In the genomic region with DNA sequence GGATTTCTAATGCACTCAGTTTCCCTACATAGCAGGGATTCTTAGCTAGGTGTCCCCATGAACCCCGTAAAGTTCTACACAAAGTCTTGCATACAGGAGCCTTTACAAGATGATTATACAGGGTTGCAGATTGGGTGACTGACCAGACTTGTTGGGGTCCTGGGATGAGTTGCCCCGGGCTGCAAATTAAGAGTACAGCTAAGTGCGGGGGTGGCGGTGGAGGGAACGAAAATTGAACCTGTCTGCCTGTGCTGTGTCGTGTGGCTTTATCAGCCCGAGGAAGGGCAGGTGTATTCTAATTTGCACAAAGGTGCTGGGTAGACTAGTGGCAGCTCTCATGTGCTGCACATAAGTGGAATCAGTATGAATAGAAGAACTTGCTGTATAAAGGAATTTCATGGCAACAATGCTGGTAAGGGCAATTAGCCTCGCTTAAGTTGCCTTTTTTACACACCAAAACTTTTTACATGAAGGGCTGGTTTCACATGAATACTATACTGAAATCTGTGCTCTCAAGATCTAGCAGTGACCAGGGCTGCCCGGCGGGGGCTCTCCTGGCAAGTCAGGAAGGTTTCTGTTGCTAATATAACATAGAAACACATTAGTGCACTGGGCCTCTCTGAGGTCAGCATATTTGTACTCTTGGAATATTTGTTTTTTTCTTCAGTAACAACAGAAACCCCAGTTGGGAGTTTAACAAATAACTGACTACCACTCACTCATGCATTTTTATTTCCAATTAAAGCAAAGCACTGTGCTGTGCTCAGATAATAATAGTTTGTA, we compare ENCODE assay signal across 21 cellular contexts. TPM values are rescaled to one million over a fixed set of nuclear protein-coding genes. Genes with fewer than 3 reads are reported as not detected.
DNase-seq lines count a peak whose midpoint lies in the region; ATAC-seq, FAIRE-seq and TF ChIP-seq lines count a peak whose summit lies in the region.
"Had no signal": no experiment of that assay in that cellular context is flagged by ENCODE, and none has a peak within 500 bp of the region (broad histone marks: within the 10 kb centered on the region; RNA-seq: fewer than 3 reads in every experiment).

No MANE protein-coding gene starts in this region.

- peaks cover 31 to 44% of the 10 kb centered on the region in 2 experiments for H3K36me3 ChIP-seq in GM12878 (ENCODE audit: control insufficient read depth in 2 of 2, insufficient read depth in 2 of 2, low read length in 1 of 2)
- H3K36me3 ChIP-seq in body of pancreas (replicated peaks in 1 of 2; ENCODE audit: insufficient read depth in 1 of 2, low read depth in 2 of 2): peaks cover 10 to 41% of the 10 kb centered on the region in 2 donors
- H3K36me3 ChIP-seq: ovary had no signal

- TF ChIP-seq EP300 in GM12878 (IDR thresholded peaks at IDR 0.05; ENCODE audit: borderline replicate concordance in 1 of 2, control insufficient read depth in 1 of 2, low read depth in 2 of 2, low read length in 2 of 2): no peak

- no peaks in the 10 kb centered on the region for H4K20me1 ChIP-seq in GM12878 (ENCODE audit: control insufficient read depth, insufficient read depth)

- no peaks in the 10 kb centered on the region for H3K9me3 Mint-ChIP-seq in CD4-positive, alpha-beta T cell
- no peaks in the 10 kb centered on the region for H3K9me3 Mint-ChIP-seq in nephron
- H3K9me3 Mint-ChIP-seq: activated T-helper 2 cell treated with anti-CD3 and anti-CD28 coated beads, Interferon-gamma antibody, Interleukin-2, Interleukin-4, amounts not matched to agents 10 μg/mL and 5 μg/mL and 100 μg/mL, durations not matched to agents 14 hours and 24 hours and 36 hours had no signal

- TF ChIP-seq RAD21 in GM12878 (IDR thresholded peaks at IDR 0.05; ENCODE audit: insufficient read depth, low read depth, low read length): no peak

- TSS peak; percentile 27 for BruUV-seq in GM12878 (replicated peaks; lab: Mats Ljungman, UMichigan)

- no peaks in the 10 kb centered on the region for H3K27me3 ChIP-seq in CD4-positive, alpha-beta T cell (ENCODE audit: control insufficient read depth, insufficient read depth, low read length)
- H3K27me3 ChIP-seq in GM12878 (replicated peaks in 1 of 2; ENCODE audit: control insufficient read depth in 2 of 2, insufficient read depth in 2 of 2, low read length in 1 of 2) (no peaks in the 10 kb centered on the region), body of pancreas (no peaks in the 10 kb centered on the region)
- H3K27me3 ChIP-seq: BE2C, ovary, tibial artery had no signal

- H3K9me3 ChIP-seq in CD4-positive, alpha-beta T cell (ENCODE audit: control insufficient read depth, low read length): no peaks in the 10 kb centered on the region
- H3K9me3 ChIP-seq in GM12878 (replicated peaks; ENCODE audit: control insufficient read depth, insufficient read depth, low read length) (no peaks in the 10 kb centered on the region), body of pancreas (no peaks in the 10 kb centered on the region)
- H3K9me3 ChIP-seq: BE2C, ovary, tibial artery had no signal

- CTCF ChIA-PET in CD4-positive, alpha-beta T cell (lab: Charles Lee): interaction anchor here (1.3 kb wide), 1 partner anchor 38 kb away, joined by 3 read pairs; no protein-coding TSS in a partner anchor
- CTCF ChIA-PET in GM12878 (lab: Yijun Ruan, JAX): interaction anchor here (1.0 kb wide), 1 partner anchor 430 kb away, joined by 3 read pairs; no protein-coding TSS in a partner anchor

- no peak for TF ChIP-seq POLR2A in GM12891 (IDR thresholded peaks at IDR 0.05; ENCODE audit: low read depth, low read length)
- TF ChIP-seq POLR2A in GM12878 (IDR thresholded peaks at IDR 0.05; ENCODE audit: low read depth, low read length): no peak
- no peak for TF ChIP-seq POLR2A in body of pancreas (IDR thresholded peaks at IDR 0.05)

- H3K4me3 ChIP-seq in GM12878 (no peak overlapping the region), body of pancreas (no peak overlapping the region)
- H3K4me3 ChIP-seq: coronary artery, ovary, tibial artery had no signal

- no peaks in the 10 kb centered on the region for H3K79me2 ChIP-seq in GM12878 (ENCODE audit: control insufficient read depth, insufficient read depth, low read length)

- TF ChIP-seq CTCF in CD4-positive, alpha-beta T cell (IDR thresholded peaks at IDR 0.05): no peak
- TF ChIP-seq CTCF in GM12878 (IDR thresholded peaks at IDR 0.05 in 2 of 3, conservative IDR thresholded peaks at IDR 0.05 in 1 of 3; ENCODE audit: control insufficient read depth in 2 of 3, extremely low read depth in 1 of 3, insufficient read depth in 1 of 3, low read depth in 3 of 3, low read length in 3 of 3) (no peak), nephron (IDR thresholded peaks at IDR 0.05; ENCODE audit: unreplicated experiment in 3 of 3) (peak in 2 of 3 experiments; percentile 7 to 16), body of pancreas (IDR thresholded peaks at IDR 0.05) (no peak)

- POLR2A ChIA-PET in CD4-positive, alpha-beta T cell (lab: Charles Lee): interaction anchor here (1.0 to 4.8 kb wide), 3 partner anchors 10 to 348 kb away, joined by 3 to 32 read pairs (median 8); no protein-coding TSS in a partner anchor
- POLR2A ChIA-PET in GM12878 (lab: Charles Lee): no interaction called here

- H3K27me3 Mint-ChIP-seq in CD4-positive, alpha-beta T cell: no peaks in the 10 kb centered on the region
- no peaks in the 10 kb centered on the region for H3K27me3 Mint-ChIP-seq in nephron (ENCODE audit: low read depth)

- 87% methylated on average over 10 of the region's 10 CpGs for WGBS in GM12878 (ENCODE audit: insufficient coverage, insufficient replicate concordance, low lambda C conversion rate, missing lambda C conversion rate)
- WGBS in body of pancreas, 2 donors: 80 to 88% methylated on average over 10 of the region's 10 CpGs

- H3K9ac ChIP-seq in GM12878 (ENCODE audit: control insufficient read depth, insufficient read depth, low read length): no peak overlapping the region

- SMC1A ChIA-PET in GM12878 (lab: Charles Lee; ENCODE audit: uncharacterized antibody, unreplicated experiment): interaction anchor here (1.4 kb wide), 1 partner anchor 13 kb away, joined by 3 read pairs; no protein-coding TSS in a partner anchor

- H3K27ac Mint-ChIP-seq in CD4-positive, alpha-beta T cell: peak overlapping the region; percentile 91
- peak overlapping the region; percentile 38 to 85 (median 75) for H3K27ac Mint-ChIP-seq in nephron

- in situ Hi-C loops in GM12878 (cut with MboI): no loop called here

- H3K4me1 Mint-ChIP-seq in CD4-positive, alpha-beta T cell (ENCODE audit: low read depth): peaks cover 41% of the 10 kb centered on the region
- H3K4me1 Mint-ChIP-seq in nephron: no peaks in the 10 kb centered on the region

- RAD21 ChIA-PET in GM12878 (lab: Charles Lee; ENCODE audit: unreplicated experiment): no interaction called here

- DNase-seq in CD4-positive, alpha-beta T cell: no peak
- DNase-seq in GM12891 (ENCODE audit: insufficient read length, low spot score) (no peak), GM12878 (ENCODE audit: low read depth, low spot score) (no peak), body of pancreas (no peak), NCI-H1048 (lab: John Stamatoyannopoulos, UW) (no peak), CD1c-positive myeloid dendritic cell (ENCODE audit: extremely low spot score) (no peak), 8988T (no peak)
- DNase-seq: aorta, BE2C, foreskin fibroblast, left cardiac atrium, NCI-H2081 treated with DMSO at 0.1 percent for 48 hours, NCI-H774, small intestine, tibial artery had no signal

- H3K4me1 ChIP-seq in GM12878 (ENCODE audit: control insufficient read depth, insufficient read depth, low read length): no peaks in the 10 kb centered on the region
- no peaks in the 10 kb centered on the region for H3K4me1 ChIP-seq in body of pancreas
- H3K4me1 ChIP-seq: tibial artery had no signal

- H3K4me2 ChIP-seq in GM12878 (ENCODE audit: control insufficient read depth, insufficient read depth): no peak overlapping the region

- FAIRE-seq in GM12891 (lab: Jason Lieb, UNC): peak; percentile 57
- no peak for FAIRE-seq in GM12878 (lab: Jason Lieb, UNC)
- FAIRE-seq: small intestine, TTC549 had no signal

- intact Hi-C loops in CD4-positive, alpha-beta T cell (cut with DNase I, micrococcal nuclease): loop anchor here in 1 of 2 experiments (10.0 kb wide), 1 partner anchor 52 kb away; a partner anchor contains a TSS
- intact Hi-C loops in GM12878 (cut with micrococcal nuclease; ENCODE audit: unreplicated experiment) (no loop called here), body of pancreas (cut with DNase I) (no loop called here)

- H3K36me3 Mint-ChIP-seq in CD4-positive, alpha-beta T cell (ENCODE audit: low read depth): peaks cover 98% of the 10 kb centered on the region
- H3K36me3 Mint-ChIP-seq in nephron (ENCODE audit: low read depth): peaks cover 70% of the 10 kb centered on the region

- no peak overlapping the region for H3K4me3 Mint-ChIP-seq in CD4-positive, alpha-beta T cell
- no peak overlapping the region for H3K4me3 Mint-ChIP-seq in nephron

- H3K27ac ChIP-seq in CD4-positive, alpha-beta T cell (ENCODE audit: low read depth, low read length): no peak overlapping the region
- H3K27ac ChIP-seq in GM12878 (ENCODE audit: control insufficient read depth, insufficient read depth) (no peak overlapping the region), body of pancreas (no peak overlapping the region)
- H3K27ac ChIP-seq: coronary artery, ovary had no signal

- ATAC-seq in CD4-positive, alpha-beta T cell (ENCODE audit: poor library complexity): no peak
- no peak for ATAC-seq in GM12878
- ATAC-seq in body of pancreas: no peak
- ATAC-seq: left cardiac atrium, Panc1 had no signal

- no peak overlapping the region for H2AFZ ChIP-seq in GM12878 (ENCODE audit: control insufficient read depth, low read depth, low read length)

RNA-seq across cellular contexts. Expression of a gene that starts 50.7 kb away (rescaled TPM):
- 100 to 1,000 TPM; 136 to 147 TPM for total RNA-seq in CD4-positive, alpha-beta T cell
- 23.7 TPM for polyA plus RNA-seq in GM12891 (2012; ENCODE audit: low read depth, missing spikeins)
- total RNA-seq in GM12878 (2013; cell fraction: nucleolus; rRNA removed): 244 and 253 TPM in 2 replicates
- 44.2 and 47.1 TPM in 2 replicates for total RNA-seq in GM12878 (2014; rRNA removed)
- total RNA-seq in GM12878 (2014; rRNA removed; fragmentation: Illumina TruSeq; extraction: Trizol): 16.0 and 17.2 TPM in 2 replicates
- 71.2 and 87.9 TPM in 2 replicates for total RNA-seq in GM12878 (2021)
- polyA plus RNA-seq in GM12878 (2011; ENCODE audit: low read depth): 8.7 TPM
- 16.9 and 18.7 TPM in 2 replicates for polyA plus RNA-seq in GM12878 (2011; rRNA removed)
- polyA plus RNA-seq in GM12878 (2011; cell fraction: cytosol; rRNA removed): 21.3 and 33.9 TPM in 2 replicates
- 169 and 171 TPM in 2 replicates for polyA plus RNA-seq in GM12878 (2011; cell fraction: nucleus; rRNA removed)
- 19.4 and 25.6 TPM in 2 replicates for polyA plus RNA-seq in GM12878 (2012)
- 16.8 and 19.6 TPM in 2 replicates for polyA plus RNA-seq in GM12878 (2014; fragmentation: Illumina TruSeq; extraction: Trizol)
- polyA plus RNA-seq in GM12878 (2014; fragmentation: Nextera tagmentation; extraction: Ambion mirVana): 1 to 10 TPM; 1.2 to 1.3 TPM
- polyA plus RNA-seq in GM12878 (2014; rRNA removed): 45.5 and 52.1 TPM in 2 replicates
- polyA plus RNA-seq in GM12878 (2016; fragmentation: Nextera tagmentation; extraction: Ambion mirVana): 10 to 100 TPM; 29.2 to 32.7 TPM
- 54.8 and 75.2 TPM in 2 replicates for polyA minus RNA-seq in GM12878 (2011; rRNA and poly(A)+ RNA removed)
- polyA minus RNA-seq in GM12878 (2011; cell fraction: cytosol; rRNA and poly(A)+ RNA removed): 25.4 and 26.3 TPM in 2 replicates
- 83.2 and 107 TPM in 2 replicates for polyA minus RNA-seq in GM12878 (2011; cell fraction: nucleus; rRNA and poly(A)+ RNA removed)
- 1 to 10 TPM; 4.9 to 8.6 TPM for total RNA-seq in body of pancreas

RNA-seq across cellular contexts. Expression of a gene that starts 51.7 kb away (rescaled TPM):
- total RNA-seq in CD4-positive, alpha-beta T cell: 100 to 1,000 TPM in 1 of 2 experiments, 10 to 100 TPM in 1; 95.4 to 103 TPM
- 34.5 TPM for polyA plus RNA-seq in GM12891 (2012; ENCODE audit: low read depth, missing spikeins)
- 36.9 and 40.9 TPM in 2 replicates for total RNA-seq in GM12878 (2013; cell fraction: nucleolus; rRNA removed)
- total RNA-seq in GM12878 (2014; rRNA removed) (54.3 and 56.3 TPM in 2 replicates), GM12878 (2014; rRNA removed; fragmentation: Illumina TruSeq; extraction: Trizol) (74.5 and 74.7 TPM in 2 replicates), GM12878 (2021) (65.2 and 67.4 TPM in 2 replicates), body of pancreas (10 to 100 TPM; 21.8 to 32.6 TPM)
- 23.7 TPM for polyA plus RNA-seq in GM12878 (2011; ENCODE audit: low read depth)
- polyA plus RNA-seq in GM12878 (2011; rRNA removed) (64.4 and 85.4 TPM in 2 replicates), GM12878 (2014; fragmentation: Illumina TruSeq; extraction: Trizol) (74.6 and 113 TPM in 2 replicates), GM12878 (2014; fragmentation: Nextera tagmentation; extraction: Ambion mirVana) (10 to 100 TPM; 16.9 to 36.5 TPM), GM12878 (2014; rRNA removed) (44.4 and 47.8 TPM in 2 replicates), GM12878 (2016; fragmentation: Nextera tagmentation; extraction: Ambion mirVana) (10 to 100 TPM; 18.9 to 47.6 TPM)
- polyA plus RNA-seq in GM12878 (2011; cell fraction: cytosol; rRNA removed): 22.9 and 27.6 TPM in 2 replicates
- polyA plus RNA-seq in GM12878 (2011; cell fraction: nucleus; rRNA removed): 26.8 and 33.9 TPM in 2 replicates
- 27.2 and 43.0 TPM in 2 replicates for polyA plus RNA-seq in GM12878 (2012)
- polyA minus RNA-seq in GM12878 (2011; rRNA and poly(A)+ RNA removed): 34.6 and 42.2 TPM in 2 replicates
- 16.4 and 19.0 TPM in 2 replicates for polyA minus RNA-seq in GM12878 (2011; cell fraction: cytosol; rRNA and poly(A)+ RNA removed)
- polyA minus RNA-seq in GM12878 (2011; cell fraction: nucleus; rRNA and poly(A)+ RNA removed): 19.5 and 29.7 TPM in 2 replicates

Comparison
In these comparisons a context has a peak if more than half of its experiments do, and no peak if none do; other contexts are left out.
1. CTCF ChIP-seq: peak in nephron (2 of 3); none in CD4-positive, alpha-beta T cell (single experiment), GM12878 (0 of 3) and body of pancreas (0 of 7).